Comparison of ENCODE assay signal across 9 cellular contexts in genomic region chr3:184259878-184260570, GRCh38. TPM values are rescaled to one million over a fixed set of nuclear protein-coding genes. Genes with fewer than 3 reads are reported as not detected.
DNase-seq lines count a peak whose midpoint lies in the region; ATAC-seq and TF ChIP-seq lines count a peak whose summit lies in the region.
"Had no signal": no experiment of that assay in that cellular context is flagged by ENCODE, and none has a peak within 500 bp of the region (broad histone marks: within the 10 kb centered on the region; RNA-seq: fewer than 3 reads in every experiment).

No MANE protein-coding gene starts in this region.

- no peaks in the 10 kb centered on the region for H3K9me3 ChIP-seq in neural cell (ENCODE audit: low read length)

- no peaks in the 10 kb centered on the region for H3K79me2 ChIP-seq in neural cell (replicated peaks; ENCODE audit: insufficient read depth, low read length)

- peak; percentile 50 for ATAC-seq in activated CD8-positive, alpha-beta memory T cell treated with anti-CD3 and anti-CD28 coated beads, Interleukin-2, amount 10 ng/mL, durations not matched to agents 7 days and 5 days
- no peak for ATAC-seq in HG02763 (IDR thresholded peaks at IDR 0.05; ENCODE audit: unreplicated experiment)

- H3K4me3 Mint-ChIP-seq in activated CD8-positive, alpha-beta memory T cell treated with anti-CD3 and anti-CD28 coated beads, Interleukin-2, amount 10 ng/mL, durations not matched to agents 7 days and 5 days: peak overlapping the region; percentile 58

- H3K9ac ChIP-seq in neural cell (ENCODE audit: low read length): peak overlapping the region; percentile 85

- peak overlapping the region; percentile 24 for H2AFZ ChIP-seq in neural cell (ENCODE audit: low read depth, low read length)

- H3K27ac Mint-ChIP-seq in activated CD8-positive, alpha-beta memory T cell treated with anti-CD3 and anti-CD28 coated beads, Interleukin-2, amount 10 ng/mL, durations not matched to agents 7 days and 5 days: no peak overlapping the region

- peaks cover 22% of the 10 kb centered on the region for H3K4me1 Mint-ChIP-seq in activated CD8-positive, alpha-beta memory T cell treated with anti-CD3 and anti-CD28 coated beads, Interleukin-2, amount 10 ng/mL, durations not matched to agents 7 days and 5 days

- H3K36me3 Mint-ChIP-seq in activated CD8-positive, alpha-beta memory T cell treated with anti-CD3 and anti-CD28 coated beads, Interleukin-2, amount 10 ng/mL, durations not matched to agents 7 days and 5 days: peaks cover 3% of the 10 kb centered on the region

- CTCF ChIA-PET in activated CD8-positive, alpha-beta memory T cell treated with anti-CD3 and anti-CD28 coated beads, Interleukin-2, amount 10 ng/mL, durations not matched to agents 7 days and 5 days (lab: Charles Lee): interaction anchor here (0.8 to 3.0 kb wide), 5 partner anchors 10 to 365 kb away, joined by 3 to 14 read pairs (median 4); partner anchors contain the start of gene EEF1AKMT4

- peak overlapping the region; percentile 53 for H3K4me2 ChIP-seq in neural cell (ENCODE audit: low read length)

- DNase-seq in ELF-1 (ENCODE audit: low read depth, low spot score): peak; percentile 24
- peak; percentile 45 for DNase-seq in M059J (ENCODE audit: low read depth)
- no peak for DNase-seq in activated CD8-positive, alpha-beta memory T cell treated with anti-CD3 and anti-CD28 coated beads, Interleukin-2, amount 10 ng/mL, durations not matched to agents 7 days and 5 days
- DNase-seq in fibroblast of mammary gland (ENCODE audit: low read depth): no peak
- DNase-seq in NCI-H2107 treated with DMSO at 0.1 percent for 48 hours (lab: John Stamatoyannopoulos, UW; ENCODE audit: unreplicated experiment): no peak
- no peak for DNase-seq in inferior parietal cortex (ENCODE audit: extremely low spot score)

- H4K20me1 ChIP-seq in neural cell (ENCODE audit: insufficient read depth): no peaks in the 10 kb centered on the region

- H3K4me3 ChIP-seq in fibroblast of mammary gland (ENCODE audit: control insufficient read depth, low read depth, low read length): peak overlapping the region; percentile 10
- peak overlapping the region; percentile 75 for H3K4me3 ChIP-seq in neural cell (ENCODE audit: low read length)

- H3K36me3 ChIP-seq in neural cell (ENCODE audit: insufficient read depth, low read length): no peaks in the 10 kb centered on the region

- no peaks in the 10 kb centered on the region for H3F3A ChIP-seq in neural cell (ENCODE audit: insufficient read depth, low read length, poor library complexity, severe bottlenecking)

- peak overlapping the region; percentile 52 for H3K27ac ChIP-seq in neural cell (ENCODE audit: low read length)

- TF ChIP-seq EP300 in neural cell (conservative IDR thresholded peaks at IDR 0.05; ENCODE audit: poor library complexity, severe bottlenecking): no peak

- H3K9me3 Mint-ChIP-seq in activated CD8-positive, alpha-beta memory T cell treated with anti-CD3 and anti-CD28 coated beads, Interleukin-2, amount 10 ng/mL, durations not matched to agents 7 days and 5 days (ENCODE audit: low read depth): no peaks in the 10 kb centered on the region

- H3K9me2 ChIP-seq in neural cell (ENCODE audit: insufficient read depth, low read length): no peaks in the 10 kb centered on the region

- peaks cover 39% of the 10 kb centered on the region for H3K27me3 Mint-ChIP-seq in activated CD8-positive, alpha-beta memory T cell treated with anti-CD3 and anti-CD28 coated beads, Interleukin-2, amount 10 ng/mL, durations not matched to agents 7 days and 5 days

- TF ChIP-seq CTCF in fibroblast of mammary gland (conservative IDR thresholded peaks at IDR 0.05; ENCODE audit: control insufficient read depth, insufficient read depth, low read depth, low read length): no peak
- TF ChIP-seq CTCF in neural cell (IDR thresholded peaks at IDR 0.05; ENCODE audit: poor library complexity, severe bottlenecking): no peak

- peaks cover 47% of the 10 kb centered on the region for H3K27me3 ChIP-seq in neural cell (ENCODE audit: insufficient read depth, low read depth, low read length)

- TF ChIP-seq RAD21 in neural cell (conservative IDR thresholded peaks at IDR 0.05): no peak

TF ChIP-seq in neural cell, 6 proteins besides CTCF, POLR2A, EP300 and RAD21:
- TF ChIP-seq MXI1 (conservative IDR thresholded peaks at IDR 0.05; ENCODE audit: poor library complexity, severe bottlenecking): no peak
- TF ChIP-seq TAF1 (IDR thresholded peaks at IDR 0.05; ENCODE audit: low read depth): peak; percentile 21
- peak; percentile 73 for TF ChIP-seq EZH2 (IDR thresholded peaks at IDR 0.05; ENCODE audit: borderline replicate concordance, insufficient read depth, low read length, poor library complexity, severe bottlenecking)
- TF ChIP-seq POLR2AphosphoS5 (IDR thresholded peaks at IDR 0.05): peak; percentile 29
- TF ChIP-seq REST (IDR thresholded peaks at IDR 0.05; ENCODE audit: borderline replicate concordance): peak; percentile 11

RNA-seq across cellular contexts. Expression of gene CAMK2N2, which starts 1.3 kb away (rescaled TPM):
- 1.1 TPM in 1 of 2 replicates, not detected in the other for total RNA-seq in M059J (2014; rRNA removed; shearing (Covaris generic))
- total RNA-seq in activated CD8-positive, alpha-beta memory T cell treated with anti-CD3 and anti-CD28 coated beads, Interleukin-2, amount 10 ng/mL, durations not matched to agents 7 days and 5 days: under 1 TPM; 0.20 to 0.37 TPM
- polyA plus RNA-seq in neural cell: 2.8 and 5.7 TPM in 2 replicates
- polyA minus RNA-seq in neural cell: 5.2 and 5.8 TPM in 2 replicates

RNA-seq across cellular contexts. Expression of gene EEF1AKMT4, which starts 10.6 kb away (rescaled TPM):
- 9.7 and 9.9 TPM in 2 replicates for total RNA-seq in M059J (2014; rRNA removed; shearing (Covaris generic))
- 1 to 10 TPM; 4.1 to 6.7 TPM for total RNA-seq in activated CD8-positive, alpha-beta memory T cell treated with anti-CD3 and anti-CD28 coated beads, Interleukin-2, amount 10 ng/mL, durations not matched to agents 7 days and 5 days
- 1.6 and 1.8 TPM in 2 replicates for polyA plus RNA-seq in neural cell
- 0.49 and 1.0 TPM in 2 replicates for polyA minus RNA-seq in neural cell

RNA-seq across cellular contexts. Expression of gene ALG3, which starts 11.3 kb away (rescaled TPM):
- 127 and 132 TPM in 2 replicates for total RNA-seq in M059J (2014; rRNA removed; shearing (Covaris generic))
- total RNA-seq in activated CD8-positive, alpha-beta memory T cell treated with anti-CD3 and anti-CD28 coated beads, Interleukin-2, amount 10 ng/mL, durations not matched to agents 7 days and 5 days: 10 to 100 TPM; 38.7 to 48.2 TPM
- polyA plus RNA-seq in neural cell: 10.8 and 13.5 TPM in 2 replicates
- polyA minus RNA-seq in neural cell: 17.3 and 17.7 TPM in 2 replicates

RNA-seq across cellular contexts. Expression of gene ECE2, which starts 15.8 kb away (rescaled TPM):
- total RNA-seq in M059J (2014; rRNA removed; shearing (Covaris generic)): not detected in 2 replicates
- not detected for total RNA-seq in activated CD8-positive, alpha-beta memory T cell treated with anti-CD3 and anti-CD28 coated beads, Interleukin-2, amount 10 ng/mL, durations not matched to agents 7 days and 5 days
- 0.22 and 0.42 TPM in 2 replicates for polyA plus RNA-seq in neural cell
- not detected in 2 replicates for polyA minus RNA-seq in neural cell
- total RNA-seq: SK-MEL-5 had no signal

RNA-seq across cellular contexts. Expression of gene VWA5B2, which starts 30.6 kb away (rescaled TPM):
- not detected in 2 replicates for total RNA-seq in M059J (2014; rRNA removed; shearing (Covaris generic))
- total RNA-seq in activated CD8-positive, alpha-beta memory T cell treated with anti-CD3 and anti-CD28 coated beads, Interleukin-2, amount 10 ng/mL, durations not matched to agents 7 days and 5 days: not detected
- 0.33 and 0.34 TPM in 2 replicates for polyA plus RNA-seq in neural cell
- 0.35 and 0.49 TPM in 2 replicates for polyA minus RNA-seq in neural cell
- total RNA-seq: SK-MEL-5 had no signal

Comparison
In these comparisons a context has a peak if more than half of its experiments do, and no peak if none do; other contexts are left out.
1. DNase-seq: peak in ELF-1 (single experiment) and M059J (single experiment); none in activated CD8-positive, alpha-beta memory T cell treated with anti-CD3 and anti-CD28 coated beads, Interleukin-2, amount 10 ng/mL, durations not matched to agents 7 days and 5 days (single experiment), fibroblast of mammary gland (single experiment), NCI-H2107 treated with DMSO at 0.1 percent for 48 hours (single experiment) and inferior parietal cortex (single experiment).